ENCODE assay signal across 32 cellular contexts in the genomic region with DNA sequence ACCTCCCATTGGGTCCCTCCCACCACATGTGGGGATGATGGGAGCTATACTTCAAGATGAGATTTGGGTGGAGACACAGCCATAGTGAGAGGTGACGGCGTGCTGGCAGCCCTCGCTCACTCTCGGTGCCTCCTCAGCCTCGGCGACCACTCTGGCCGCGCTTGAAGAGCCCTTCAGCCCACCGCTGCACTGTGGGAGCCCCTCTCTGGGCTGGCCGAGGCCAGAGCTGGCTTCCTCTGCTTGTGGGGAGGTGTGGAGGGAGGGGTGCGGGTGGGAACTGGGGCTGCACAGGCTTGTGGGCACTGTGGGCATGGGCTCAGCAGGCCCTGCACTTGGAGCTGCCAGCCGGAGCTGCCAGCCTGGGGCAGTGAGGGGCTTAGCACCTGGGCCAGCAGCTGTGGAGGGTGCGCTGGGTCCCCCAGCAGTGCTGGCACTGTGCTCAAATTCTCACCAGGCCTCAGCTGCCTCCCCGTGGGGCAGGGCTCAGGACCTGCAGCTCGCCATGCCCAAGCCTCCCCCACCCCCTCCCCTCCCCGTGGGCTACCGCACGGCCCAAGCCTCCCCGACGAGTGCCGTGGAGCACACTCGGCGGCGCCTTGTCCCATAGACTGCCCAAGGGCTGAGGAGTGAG.
"Had no signal": no experiment of that assay in that cellular context is flagged by ENCODE, and none has a peak within 500 bp of the region (broad histone marks: within the 10 kb centered on the region; RNA-seq: fewer than 3 reads in every experiment).

No MANE protein-coding gene starts in this region.

- H3K27me3 Mint-ChIP-seq: activated B cell treated with CpG ODN at 0.5 μM for 24 hours; activated CD4-positive, alpha-beta memory T cell treated with anti-CD3 and anti-CD28 coated beads for 36 hours; activated CD4-positive, alpha-beta T cell treated with anti-CD3 and anti-CD28 coated beads, Interleukin-2, amount 10 ng/mL, durations not matched to agents 24 days and 14 days; activated CD8-positive, alpha-beta T cell treated with anti-CD3 and anti-CD28 coated beads for 36 hours; activated naive CD8-positive, alpha-beta T cell treated with anti-CD3 and anti-CD28 coated beads for 36 hours; activated T-helper 17 cell treated with anti-CD3 and anti-CD28 coated beads, Interleukin-2, amount 50 U/mL, for 72 hours; brain; central memory CD8-positive, alpha-beta T cell had no signal

- H3K9me3 Mint-ChIP-seq: activated CD4-positive, alpha-beta T cell treated with anti-CD3 and anti-CD28 coated beads, Interleukin-2, amount 10 ng/mL, durations not matched to agents 24 days and 14 days; activated CD8-positive, alpha-beta T cell treated with anti-CD3 and anti-CD28 coated beads for 36 hours; activated naive CD4-positive, alpha-beta T cell treated with anti-CD3 and anti-CD28 coated beads for 36 hours; activated T-cell treated with anti-CD3 and anti-CD28 coated beads, Interleukin-2, amount 50 U/mL, for 4 hours; activated T-cell treated with anti-CD3 and anti-CD28 coated beads, Interleukin-2, amount 50 U/mL, for 72 hours; central memory CD8-positive, alpha-beta T cell; T-helper 2 cell treated with Interferon-gamma antibody and Interleukin-4, amounts not matched to agents 5 μg/mL and 100 μg/mL, for 36 hours had no signal

- DNase-seq: activated B cell treated with CpG ODN at 0.5 μM for 24 hours; activated CD4-positive, alpha-beta memory T cell treated with anti-CD3 and anti-CD28 coated beads for 36 hours; activated CD4-positive, alpha-beta T cell treated with anti-CD3 and anti-CD28 coated beads for 4 hours; activated CD4-positive, alpha-beta T cell treated with anti-CD3 and anti-CD28 coated beads, Interleukin-2, amount 10 ng/mL, durations not matched to agents 24 days and 14 days; activated CD4-positive, alpha-beta T cell treated with anti-CD3 and anti-CD28 coated beads, Interleukin-2, amount 50 U/mL, for 1 hour; activated CD4-positive, alpha-beta T cell treated with anti-CD3 and anti-CD28 coated beads, Interleukin-2, amount 50 U/mL, for 4 hours; activated CD4-positive, CD25-positive, alpha-beta regulatory T cell treated with anti-CD3 and anti-CD28 coated beads, Interleukin-2, amount 50 U/mL, for 72 hours; activated CD8-positive, alpha-beta memory T cell treated with anti-CD3 and anti-CD28 coated beads, Interleukin-2, amount 50 U/mL, for 4 hours; activated CD8-positive, alpha-beta T cell treated with anti-CD3 and anti-CD28 coated beads for 36 hours; activated effector memory CD4-positive, alpha-beta T cell treated with anti-CD3 and anti-CD28 coated beads, Interleukin-2, amount 50 U/mL, for 16 hours; activated naive CD4-positive, alpha-beta T cell; activated naive CD4-positive, alpha-beta T cell treated with anti-CD3 and anti-CD28 coated beads for 36 hours; activated naive CD4-positive, alpha-beta T cell treated with anti-CD3 and anti-CD28 coated beads, Interleukin-2, amount 50 U/mL, for 16 hours; activated naive CD8-positive, alpha-beta T cell treated with anti-CD3 and anti-CD28 coated beads for 36 hours; activated T-cell treated with anti-CD3 and anti-CD28 coated beads for 4 hours; activated T-cell treated with anti-CD3 and anti-CD28 coated beads, Interleukin-2, amount 50 U/mL, for 1 hour; activated T-cell treated with anti-CD3 and anti-CD28 coated beads, Interleukin-2, amount 50 U/mL, for 4 hours; activated T-cell treated with anti-CD3 and anti-CD28 coated beads, Interleukin-2, amount 50 U/mL, for 72 hours; adrenal gland; amniotic stem cell; caudate nucleus; cerebellar nuclear complex; T-helper 1 cell; T-helper 2 cell; T-helper 9 cell had no signal

- H3K27ac Mint-ChIP-seq: activated B cell treated with CpG ODN at 0.5 μM for 24 hours; activated CD4-positive, alpha-beta memory T cell treated with anti-CD3 and anti-CD28 coated beads for 36 hours; activated CD4-positive, alpha-beta T cell treated with anti-CD3 and anti-CD28 coated beads, Interleukin-2, amount 10 ng/mL, durations not matched to agents 24 days and 14 days; activated CD8-positive, alpha-beta T cell treated with anti-CD3 and anti-CD28 coated beads for 36 hours; activated naive CD4-positive, alpha-beta T cell treated with anti-CD3 and anti-CD28 coated beads for 36 hours; activated naive CD4-positive, alpha-beta T cell treated with anti-CD3 and anti-CD28 coated beads, Interleukin-2, amount 50 U/mL, for 72 hours; activated naive CD8-positive, alpha-beta T cell treated with anti-CD3 and anti-CD28 coated beads for 36 hours; activated T-cell treated with anti-CD3 and anti-CD28 coated beads, Interleukin-2, amount 50 U/mL, for 72 hours; activated T-helper 1 cell treated with anti-CD3 and anti-CD28 coated beads, Interleukin-12 subunit alpha, Interleukin-12 subunit beta, Interleukin-2, Interleukin-4 antibody, amounts not matched to agents 30 ng/mL and 10 ng/mL and 1 ng/mL, durations not matched to agents 14 hours and 24 hours and 36 hours; activated T-helper 17 cell treated with anti-CD3 and anti-CD28 coated beads, Interleukin-2, amount 50 U/mL, for 72 hours; brain; T-helper 1 cell treated with Interleukin-12 subunit alpha and Interleukin-12 subunit beta and Interleukin-4 antibody, amounts not matched to agents 30 μg/mL and 1 μg/mL, for 36 hours; T-helper 2 cell treated with Interferon-gamma antibody and Interleukin-4, amounts not matched to agents 5 μg/mL and 100 μg/mL, for 36 hours had no signal

- H3K36me3 Mint-ChIP-seq: activated CD4-positive, alpha-beta memory T cell treated with anti-CD3 and anti-CD28 coated beads for 36 hours; activated naive CD4-positive, alpha-beta T cell treated with anti-CD3 and anti-CD28 coated beads, Interleukin-2, amount 50 U/mL, for 72 hours; activated naive CD8-positive, alpha-beta T cell treated with anti-CD3 and anti-CD28 coated beads for 36 hours; brain had no signal

- ATAC-seq: activated CD8-positive, alpha-beta T cell treated with anti-CD3 and anti-CD28 coated beads for 36 hours; activated naive CD4-positive, alpha-beta T cell treated with anti-CD3 and anti-CD28 coated beads, Interleukin-2, amount 50 U/mL, for 72 hours; activated T-cell treated with anti-CD3 and anti-CD28 coated beads, Interleukin-2, amount 50 U/mL, for 4 hours; activated T-cell treated with anti-CD3 and anti-CD28 coated beads, Interleukin-2, amount 50 U/mL, for 72 hours; activated T-helper 17 cell treated with anti-CD3 and anti-CD28 coated beads, Interleukin-2, amount 50 U/mL, for 72 hours had no signal

- H3K4me1 Mint-ChIP-seq: activated B cell treated with CpG ODN at 0.5 μM for 24 hours; activated CD4-positive, alpha-beta T cell treated with anti-CD3 and anti-CD28 coated beads, Interleukin-2, amount 10 ng/mL, durations not matched to agents 24 days and 14 days; activated naive CD8-positive, alpha-beta T cell treated with anti-CD3 and anti-CD28 coated beads for 36 hours; activated T-helper 17 cell treated with anti-CD3 and anti-CD28 coated beads, Interleukin-2, amount 50 U/mL, for 72 hours; brain; central memory CD8-positive, alpha-beta T cell had no signal

- H3K4me3 Mint-ChIP-seq: activated B cell treated with CpG ODN at 0.5 μM for 24 hours; activated CD4-positive, alpha-beta memory T cell treated with anti-CD3 and anti-CD28 coated beads for 36 hours; activated CD4-positive, alpha-beta T cell treated with anti-CD3 and anti-CD28 coated beads, Interleukin-2, amount 10 ng/mL, durations not matched to agents 24 days and 14 days; activated CD8-positive, alpha-beta T cell treated with anti-CD3 and anti-CD28 coated beads for 36 hours; activated naive CD4-positive, alpha-beta T cell treated with anti-CD3 and anti-CD28 coated beads for 36 hours; activated naive CD8-positive, alpha-beta T cell treated with anti-CD3 and anti-CD28 coated beads for 36 hours; activated T-cell treated with anti-CD3 and anti-CD28 coated beads, Interleukin-2, amount 50 U/mL, for 4 hours; activated T-cell treated with anti-CD3 and anti-CD28 coated beads, Interleukin-2, amount 50 U/mL, for 72 hours; activated T-helper 1 cell treated with anti-CD3 and anti-CD28 coated beads, Interleukin-12 subunit alpha, Interleukin-12 subunit beta, Interleukin-2, Interleukin-4 antibody, amounts not matched to agents 30 ng/mL and 10 ng/mL and 1 ng/mL, durations not matched to agents 14 hours and 24 hours and 36 hours; activated T-helper 17 cell treated with anti-CD3 and anti-CD28 coated beads, Interleukin-2, amount 50 U/mL, for 72 hours; brain; central memory CD8-positive, alpha-beta T cell; T-helper 1 cell treated with Interleukin-12 subunit alpha and Interleukin-12 subunit beta and Interleukin-4 antibody, amounts not matched to agents 30 μg/mL and 1 μg/mL, for 36 hours; T-helper 2 cell treated with Interferon-gamma antibody and Interleukin-4, amounts not matched to agents 5 μg/mL and 100 μg/mL, for 36 hours had no signal
